19 cellular contexts compared by ENCODE assay signal in the genomic region with DNA sequence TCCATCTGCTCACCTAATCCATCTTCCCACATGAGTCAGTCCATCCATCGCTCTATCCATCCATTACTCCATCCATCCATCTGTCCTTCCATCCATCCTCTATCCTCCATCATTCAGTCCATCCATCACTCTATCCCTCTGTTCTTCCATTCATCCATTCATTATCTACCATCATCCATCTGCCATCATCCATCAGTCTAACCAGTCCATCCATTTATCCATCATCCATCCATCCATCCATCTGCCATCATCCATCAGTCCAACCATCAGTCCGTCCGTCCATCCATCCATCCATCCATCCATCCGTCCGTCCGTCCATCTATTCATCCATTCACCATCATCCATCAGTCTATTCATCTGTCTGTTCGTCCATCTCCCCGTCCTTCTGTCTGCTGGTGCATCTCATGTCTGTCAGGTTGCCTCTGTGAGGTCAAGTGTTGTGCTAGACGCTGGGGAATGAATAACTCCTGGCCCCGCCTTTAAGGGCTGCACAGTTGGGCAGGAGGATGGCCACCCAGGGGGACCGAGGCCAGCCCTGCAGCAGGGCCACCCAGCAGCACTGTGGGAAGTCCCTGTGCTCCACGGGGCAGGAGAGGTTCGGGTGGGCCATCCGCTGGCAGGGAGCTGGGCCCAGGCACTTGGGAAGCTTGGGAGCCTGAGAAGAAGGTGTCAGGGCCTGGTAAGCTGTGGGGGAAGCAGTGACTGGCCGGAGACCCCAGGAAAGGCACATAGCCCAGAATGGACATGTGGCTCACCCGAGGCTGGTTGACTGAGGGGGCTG.
"Had no signal": no experiment of that assay in that cellular context is flagged by ENCODE, and none has a peak within 500 bp of the region (broad histone marks: within the 10 kb centered on the region; RNA-seq: fewer than 3 reads in every experiment).

No MANE protein-coding gene starts in this region.

- H3K27ac Mint-ChIP-seq: activated CD4-positive, alpha-beta T cell treated with anti-CD3 and anti-CD28 coated beads for 36 hours; activated CD8-positive, alpha-beta T cell treated with anti-CD3 and anti-CD28 coated beads for 36 hours; activated naive CD4-positive, alpha-beta T cell treated with anti-CD3 and anti-CD28 coated beads for 36 hours; dendritic cell treated with granulocyte-macrophage colony-stimulating factor and Interleukin-4, amounts not matched to agents 40 ng/mL and 50 ng/mL, for 4 days; immature natural killer cell; nephron progenitor cell; progenitor cell of endocrine pancreas; stimulated activated memory B cell treated with anti-CD40 and anti-IgM and Interleukin-4, amounts not matched to agents 10 μg/mL and 1 μg/mL and 100 μg/mL, for 72 hours; WTC11 had no signal

- FAIRE-seq: endothelial cell of umbilical vein had no signal

- H3K4me3 Mint-ChIP-seq: activated CD4-positive, alpha-beta T cell treated with anti-CD3 and anti-CD28 coated beads for 36 hours; activated CD8-positive, alpha-beta T cell treated with anti-CD3 and anti-CD28 coated beads for 36 hours; activated naive CD4-positive, alpha-beta T cell treated with anti-CD3 and anti-CD28 coated beads for 36 hours; activated T-cell treated with anti-CD3 and anti-CD28 coated beads, Interleukin-2, amount 50 U/mL, for 4 hours; dendritic cell treated with granulocyte-macrophage colony-stimulating factor and Interleukin-4, amounts not matched to agents 40 ng/mL and 50 ng/mL, for 4 days; immature natural killer cell; nephron progenitor cell; stimulated activated memory B cell treated with anti-CD40 and anti-IgM and Interleukin-4, amounts not matched to agents 10 μg/mL and 1 μg/mL and 100 μg/mL, for 72 hours; WTC11 had no signal

- DNase-seq: activated CD4-positive, alpha-beta T cell treated with anti-CD3 and anti-CD28 coated beads for 36 hours; activated CD8-positive, alpha-beta T cell treated with anti-CD3 and anti-CD28 coated beads for 36 hours; activated naive CD4-positive, alpha-beta T cell treated with anti-CD3 and anti-CD28 coated beads for 36 hours; activated T-cell treated with anti-CD3 and anti-CD28 coated beads, Interleukin-2, amount 50 U/mL, for 4 hours; effector CD8-positive, alpha-beta T cell; immature natural killer cell; lower lobe of right lung; nephron progenitor cell; stimulated activated CD4-positive, alpha-beta T cell treated with anti-CD3 and anti-CD28 coated beads, Interleukin-4, amount 100 ng/mL, for 4 hours had no signal

- H3K4me2 ChIP-seq: SK-N-SH had no signal

- H3K9me3 ChIP-seq: ascending aorta, breast epithelium, esophagus muscularis mucosa, lower lobe of right lung, SK-N-SH had no signal

- H3K9ac ChIP-seq: SK-N-SH had no signal

- H3K27me3 ChIP-seq: ascending aorta, breast epithelium, esophagus muscularis mucosa had no signal

- H3K9me3 Mint-ChIP-seq: activated CD8-positive, alpha-beta T cell treated with anti-CD3 and anti-CD28 coated beads for 36 hours had no signal

- H3K4me3 ChIP-seq: ascending aorta, breast epithelium, esophagus muscularis mucosa, lower lobe of right lung, skin epidermis had no signal

- H3K27ac ChIP-seq: ascending aorta, breast epithelium, esophagus muscularis mucosa, lower lobe of right lung, skin epidermis had no signal

- H3K36me3 ChIP-seq: ascending aorta, breast epithelium, esophagus muscularis mucosa, lower lobe of right lung had no signal

- H3K4me1 Mint-ChIP-seq: activated CD4-positive, alpha-beta T cell treated with anti-CD3 and anti-CD28 coated beads for 36 hours; immature natural killer cell; stimulated activated memory B cell treated with anti-CD40 and anti-IgM and Interleukin-4, amounts not matched to agents 10 μg/mL and 1 μg/mL and 100 μg/mL, for 72 hours had no signal

- H3K4me1 ChIP-seq: ascending aorta, breast epithelium, esophagus muscularis mucosa, lower lobe of right lung had no signal

- H3K27me3 Mint-ChIP-seq: activated CD8-positive, alpha-beta T cell treated with anti-CD3 and anti-CD28 coated beads for 36 hours; dendritic cell treated with granulocyte-macrophage colony-stimulating factor and Interleukin-4, amounts not matched to agents 40 ng/mL and 50 ng/mL, for 4 days; progenitor cell of endocrine pancreas; stimulated activated memory B cell treated with anti-CD40 and anti-IgM and Interleukin-4, amounts not matched to agents 10 μg/mL and 1 μg/mL and 100 μg/mL, for 72 hours had no signal

- H3K36me3 Mint-ChIP-seq: immature natural killer cell; stimulated activated memory B cell treated with anti-CD40 and anti-IgM and Interleukin-4, amounts not matched to agents 10 μg/mL and 1 μg/mL and 100 μg/mL, for 72 hours had no signal
